Comparison of ENCODE assay signal across 12 cellular contexts in the genomic region with DNA sequence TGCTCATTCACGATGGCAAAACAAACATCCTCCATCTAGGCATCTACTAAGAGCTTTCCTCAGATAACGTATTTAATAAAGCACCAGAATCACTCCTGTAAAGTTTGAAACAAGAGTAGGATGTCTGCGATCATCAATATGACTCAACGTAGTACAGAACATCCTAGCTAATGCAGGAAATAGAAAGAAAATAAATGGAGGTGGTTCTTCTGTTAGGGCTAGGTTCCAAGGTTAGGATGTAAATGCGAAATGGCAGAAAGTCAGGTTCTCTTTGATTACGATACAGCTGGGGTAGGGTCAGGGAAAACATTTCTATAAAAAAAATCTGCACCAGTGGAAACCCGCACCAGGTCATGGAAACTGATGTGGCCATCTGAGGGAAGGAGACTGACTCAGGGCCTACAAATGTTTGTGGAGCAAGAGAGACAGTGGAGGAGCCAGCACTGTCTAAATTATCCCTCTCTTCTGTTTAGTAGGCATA. TPM values are rescaled to one million over a fixed set of nuclear protein-coding genes. Genes with fewer than 3 reads are reported as not detected.
DNase-seq lines count a peak whose midpoint lies in the region; ATAC-seq and TF ChIP-seq lines count a peak whose summit lies in the region.
"Had no signal": no experiment of that assay in that cellular context is flagged by ENCODE, and none has a peak within 500 bp of the region (broad histone marks: within the 10 kb centered on the region; RNA-seq: fewer than 3 reads in every experiment).

No MANE protein-coding gene starts in this region.

- in situ Hi-C loops in gastrocnemius medialis (cut with MboI; ENCODE audit: low sequenced_read_pairs in 4 of 4), result no loop called here

- H3K4me3 ChIP-seq in SU-DHL-6 (ENCODE audit: insufficient read depth, low read length, poor library complexity, severe bottlenecking) (no peak overlapping the region), esophagus muscularis mucosa (no peak overlapping the region), gastrocnemius medialis (no peak overlapping the region)
- H3K4me3 ChIP-seq: upper lobe of left lung had no signal

- H3K9me3 Mint-ChIP-seq in activated CD4-positive, alpha-beta memory T cell treated with anti-CD3 and anti-CD28 coated beads for 36 hours, result no peaks in the 10 kb centered on the region
- no peaks in the 10 kb centered on the region for H3K9me3 Mint-ChIP-seq in activated CD4-positive, alpha-beta memory T cell treated with anti-CD3 and anti-CD28 coated beads, Interleukin-2, amount 10 ng/mL, durations not matched to agents 7 days and 5 days
- H3K9me3 Mint-ChIP-seq: naive thymus-derived CD8-positive, alpha-beta T cell had no signal

- H3K4me3 Mint-ChIP-seq in activated CD4-positive, alpha-beta memory T cell treated with anti-CD3 and anti-CD28 coated beads for 36 hours, result peak overlapping the region; percentile 22
- H3K4me3 Mint-ChIP-seq in activated CD4-positive, alpha-beta memory T cell treated with anti-CD3 and anti-CD28 coated beads, Interleukin-2, amount 10 ng/mL, durations not matched to agents 7 days and 5 days, result no peak overlapping the region

- 84% methylated on average over 7 of the region's 7 CpGs for WGBS in esophagus muscularis mucosa

- peaks cover 8% of the 10 kb centered on the region; the same call in 1 of the 2 replicates for H3F3A ChIP-seq in SU-DHL-6 (ENCODE audit: insufficient read depth)

- H3K27me3 ChIP-seq in SU-DHL-6 (ENCODE audit: low read length) (no peaks in the 10 kb centered on the region), esophagus muscularis mucosa (no peaks in the 10 kb centered on the region), gastrocnemius medialis (no peaks in the 10 kb centered on the region)
- H3K27me3 ChIP-seq: upper lobe of left lung had no signal

- peaks cover 96% of the 10 kb centered on the region for H3K79me2 ChIP-seq in SU-DHL-6 (ENCODE audit: insufficient read depth, low read length)

- TF ChIP-seq CTCF in SU-DHL-6 (IDR thresholded peaks at IDR 0.05; ENCODE audit: insufficient read depth, low read length, poor library complexity, severe bottlenecking) (no peak), esophagus muscularis mucosa (IDR thresholded peaks at IDR 0.05) (no peak), gastrocnemius medialis (IDR thresholded peaks at IDR 0.05 in 4 of 5, conservative IDR thresholded peaks at IDR 0.05 in 1 of 5) (no peak)

- peak overlapping the region; percentile 47 for H3K4me2 ChIP-seq in SU-DHL-6 (ENCODE audit: low read depth, low read length, poor library complexity, severe bottlenecking)

- H3K27me3 Mint-ChIP-seq in activated CD4-positive, alpha-beta memory T cell treated with anti-CD3 and anti-CD28 coated beads for 36 hours, result no peaks in the 10 kb centered on the region
- H3K27me3 Mint-ChIP-seq in activated CD4-positive, alpha-beta memory T cell treated with anti-CD3 and anti-CD28 coated beads, Interleukin-2, amount 10 ng/mL, durations not matched to agents 7 days and 5 days, result no peaks in the 10 kb centered on the region
- H3K27me3 Mint-ChIP-seq: naive thymus-derived CD8-positive, alpha-beta T cell had no signal

- no peaks in the 10 kb centered on the region for H3K9me2 ChIP-seq in SU-DHL-6 (replicated peaks; ENCODE audit: insufficient read depth, low read length)

- H3K27ac Mint-ChIP-seq in activated CD4-positive, alpha-beta memory T cell treated with anti-CD3 and anti-CD28 coated beads for 36 hours, result peak overlapping the region; percentile 28
- H3K27ac Mint-ChIP-seq in activated CD4-positive, alpha-beta memory T cell treated with anti-CD3 and anti-CD28 coated beads, Interleukin-2, amount 10 ng/mL, durations not matched to agents 7 days and 5 days, result no peak overlapping the region

- POLR2A ChIA-PET in activated CD4-positive, alpha-beta memory T cell treated with anti-CD3 and anti-CD28 coated beads for 36 hours (lab: Charles Lee), result interaction anchor here (1.0 to 1.1 kb wide), 2 partner anchors 8 to 28 kb away, joined by 3 to 4 read pairs; no protein-coding TSS in a partner anchor
- POLR2A ChIA-PET in activated CD4-positive, alpha-beta memory T cell treated with anti-CD3 and anti-CD28 coated beads, Interleukin-2, amount 10 ng/mL, durations not matched to agents 7 days and 5 days (lab: Charles Lee), result interaction anchor here (1.4 kb wide), 1 partner anchor 31 kb away, joined by 4 read pairs; no protein-coding TSS in a partner anchor

- CTCF ChIA-PET in activated CD4-positive, alpha-beta memory T cell treated with anti-CD3 and anti-CD28 coated beads for 36 hours (lab: Charles Lee), result interaction anchor here (0.9 to 2.6 kb wide), 3 partner anchors 12 to 30 kb away, joined by 5 to 13 read pairs (median 7); partner anchors contain the start of gene CCDC6
- CTCF ChIA-PET in activated CD4-positive, alpha-beta memory T cell treated with anti-CD3 and anti-CD28 coated beads, Interleukin-2, amount 10 ng/mL, durations not matched to agents 7 days and 5 days (lab: Charles Lee), result interaction anchor here (0.9 to 1.3 kb wide), 2 partner anchors 12 to 29 kb away, joined by 3 to 5 read pairs; partner anchors contain the start of gene CCDC6

- H3K36me3 Mint-ChIP-seq in activated CD4-positive, alpha-beta memory T cell treated with anti-CD3 and anti-CD28 coated beads for 36 hours, result peaks cover 8% of the 10 kb centered on the region
- H3K36me3 Mint-ChIP-seq in activated CD4-positive, alpha-beta memory T cell treated with anti-CD3 and anti-CD28 coated beads, Interleukin-2, amount 10 ng/mL, durations not matched to agents 7 days and 5 days (ENCODE audit: low read depth), result no peaks in the 10 kb centered on the region

- H4K20me1 ChIP-seq in SU-DHL-6 (ENCODE audit: low read depth, low read length), result 0 out of 2 replicates have a peak, but pooled peaks cover 11% of the 10 kb centered on the region

- no peak for TF ChIP-seq POLR2A in esophagus muscularis mucosa (IDR thresholded peaks at IDR 0.05; ENCODE audit: low read depth)
- TF ChIP-seq POLR2A in gastrocnemius medialis (IDR thresholded peaks at IDR 0.05), result no peak

- H3K27ac ChIP-seq in SU-DHL-6 (ENCODE audit: low read depth, low read length), result peak overlapping the region; percentile 67; the same call in 1 of the 2 replicates
- peak overlapping the region in 3 of 4 donors; percentile 9 to 19 (median 15) for H3K27ac ChIP-seq in esophagus muscularis mucosa (replicated peaks in 1 of 4)
- H3K27ac ChIP-seq in gastrocnemius medialis, result peak overlapping the region in 2 of 4 donors; percentile 2 to 14
- H3K27ac ChIP-seq: upper lobe of left lung had no signal

- H3K9me3 ChIP-seq in SU-DHL-6 (ENCODE audit: insufficient read depth, low read length) (no peaks in the 10 kb centered on the region), esophagus muscularis mucosa (no peaks in the 10 kb centered on the region), gastrocnemius medialis (no peaks in the 10 kb centered on the region)
- H3K9me3 ChIP-seq: upper lobe of left lung had no signal

- intact Hi-C loops in activated CD4-positive, alpha-beta memory T cell treated with anti-CD3 and anti-CD28 coated beads for 36 hours (cut with micrococcal nuclease), result loop anchor here (5.0 kb wide), 1 partner anchor 50 kb away; no protein-coding TSS in a partner anchor
- intact Hi-C loops in esophagus muscularis mucosa (cut with DNase I) (no loop called here), gastrocnemius medialis (cut with DNase I; ENCODE audit: low total_unique reads) (loop anchor here (2.0 kb wide), 1 partner anchor 30 kb away; the partner anchor contains the start of gene CCDC6)

- peaks cover 89% of the 10 kb centered on the region for H3K4me1 Mint-ChIP-seq in activated CD4-positive, alpha-beta memory T cell treated with anti-CD3 and anti-CD28 coated beads for 36 hours (ENCODE audit: low read depth)
- H3K4me1 Mint-ChIP-seq in activated CD4-positive, alpha-beta memory T cell treated with anti-CD3 and anti-CD28 coated beads, Interleukin-2, amount 10 ng/mL, durations not matched to agents 7 days and 5 days, result peaks cover 72% of the 10 kb centered on the region

- H3K4me1 ChIP-seq in esophagus muscularis mucosa (peaks cover 7 to 72% (median 63%) of the 10 kb centered on the region in 4 donors), gastrocnemius medialis (peaks cover 42 to 44% of the 10 kb centered on the region in 2 donors)

- ATAC-seq in gastrocnemius medialis, result peak; percentile 82 to 83
- ATAC-seq in HG03439 (IDR thresholded peaks at IDR 0.05; ENCODE audit: unreplicated experiment), result no peak
- no peak for ATAC-seq in GM21447 (IDR thresholded peaks at IDR 0.05; ENCODE audit: unreplicated experiment)
- ATAC-seq: naive thymus-derived CD8-positive, alpha-beta T cell had no signal

- no peak overlapping the region for H2AFZ ChIP-seq in SU-DHL-6 (ENCODE audit: low read depth, low read length, severe bottlenecking)

- H3K36me3 ChIP-seq in SU-DHL-6 (ENCODE audit: low read length) (no peaks in the 10 kb centered on the region), esophagus muscularis mucosa (no peaks in the 10 kb centered on the region), gastrocnemius medialis (no peaks in the 10 kb centered on the region)
- H3K36me3 ChIP-seq: upper lobe of left lung had no signal

- no peak for TF ChIP-seq EP300 in esophagus muscularis mucosa (IDR thresholded peaks at IDR 0.05)

- no peak overlapping the region for H3K9ac ChIP-seq in SU-DHL-6 (ENCODE audit: low read length)

- DNase-seq in activated CD4-positive, alpha-beta memory T cell treated with anti-CD3 and anti-CD28 coated beads for 36 hours, result peak; percentile 45
- no peak for DNase-seq in activated CD4-positive, alpha-beta memory T cell treated with anti-CD3 and anti-CD28 coated beads, Interleukin-2, amount 10 ng/mL, durations not matched to agents 7 days and 5 days
- DNase-seq in esophagus muscularis mucosa (ENCODE audit: extremely low spot score), result peak; percentile 14
- DNase-seq in gastrocnemius medialis, result no peak
- no peak for DNase-seq in NCI-H2107 treated with DMSO at 0.1 percent for 48 hours (lab: John Stamatoyannopoulos, UW; ENCODE audit: unreplicated experiment)
- DNase-seq: activated CD8-positive, alpha-beta memory T cell treated with anti-CD3 and anti-CD28 coated beads for 24 hours; DMS79 treated with DMSO at 0.1 percent for 48 hours; naive thymus-derived CD8-positive, alpha-beta T cell; upper lobe of left lung had no signal

RNA-seq across cellular contexts. Expression of gene CCDC6, which starts 29.1 kb away (rescaled TPM):
- 10 to 100 TPM; 49.1 to 51.5 TPM for total RNA-seq in activated CD4-positive, alpha-beta memory T cell treated with anti-CD3 and anti-CD28 coated beads for 36 hours
- 10 to 100 TPM; 22.4 to 22.6 TPM for total RNA-seq in activated CD4-positive, alpha-beta memory T cell treated with anti-CD3 and anti-CD28 coated beads, Interleukin-2, amount 10 ng/mL, durations not matched to agents 7 days and 5 days
- 10 to 100 TPM; 41.4 to 71.0 (median 57.2) TPM for total RNA-seq in esophagus muscularis mucosa
- total RNA-seq in gastrocnemius medialis, result 10 to 100 TPM; 26.6 to 43.3 (median 29.5) TPM

Comparison
In these comparisons a context has a peak if more than half of its experiments do, and no peak if none do; other contexts are left out.
1. DNase-seq: peak in activated CD4-positive, alpha-beta memory T cell treated with anti-CD3 and anti-CD28 coated beads for 36 hours (single experiment) and esophagus muscularis mucosa (single experiment); none in activated CD4-positive, alpha-beta memory T cell treated with anti-CD3 and anti-CD28 coated beads, Interleukin-2, amount 10 ng/mL, durations not matched to agents 7 days and 5 days (single experiment), gastrocnemius medialis (0 of 2) and NCI-H2107 treated with DMSO at 0.1 percent for 48 hours (single experiment).
2. ATAC-seq: peak in gastrocnemius medialis (2 of 2); none in HG03439 (single experiment) and GM21447 (single experiment).